In the genomic region with DNA sequence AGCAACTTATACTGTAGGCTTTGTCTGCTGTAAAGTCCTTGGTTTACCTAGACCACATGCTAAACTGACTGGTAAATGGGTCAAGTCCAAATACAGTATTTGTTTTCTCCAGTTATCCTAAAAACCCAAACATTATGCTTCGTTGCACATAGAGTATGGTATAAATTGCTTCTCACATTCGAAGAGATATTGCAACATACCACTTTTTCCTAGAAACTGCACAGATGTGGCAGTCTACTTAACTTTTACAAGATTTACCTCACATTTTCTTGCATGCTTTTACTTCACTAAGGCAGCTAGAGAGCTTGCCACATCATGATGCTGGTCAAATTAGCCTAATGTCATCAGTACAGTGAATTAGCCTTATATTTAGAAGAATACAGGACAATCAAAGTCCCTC, we compare ENCODE assay signal across 1 cellular context.
TF ChIP-seq lines count a peak whose summit lies in the region.

No MANE protein-coding gene starts in this region.

TF ChIP-seq in K562, 482 proteins besides CTCF, POLR2A, EP300 and RAD21 (continued from another document):
- TF ChIP-seq PCBP1 (IDR thresholded peaks at IDR 0.05; ENCODE audit: low read depth, low read length, poor library complexity, severe bottlenecking) (no peak), ZNF263 (CRISPR knock-in tag; IDR thresholded peaks at IDR 0.05; ENCODE audit: borderline replicate concordance) (no peak), RBM39 (optimal IDR thresholded peaks at IDR 0.05; ENCODE audit: low read depth, low read length) (no peak), ESRRA (IDR thresholded peaks at IDR 0.05; ENCODE audit: borderline replicate concordance, low read depth) (no peak), ZNF75A (CRISPR knock-in tag; IDR thresholded peaks at IDR 0.05) (no peak), CEBPB (tag; IDR thresholded peaks at IDR 0.05) (peak; percentile 41; the same call in 1 of the 2 replicates)
